In the genomic region with DNA sequence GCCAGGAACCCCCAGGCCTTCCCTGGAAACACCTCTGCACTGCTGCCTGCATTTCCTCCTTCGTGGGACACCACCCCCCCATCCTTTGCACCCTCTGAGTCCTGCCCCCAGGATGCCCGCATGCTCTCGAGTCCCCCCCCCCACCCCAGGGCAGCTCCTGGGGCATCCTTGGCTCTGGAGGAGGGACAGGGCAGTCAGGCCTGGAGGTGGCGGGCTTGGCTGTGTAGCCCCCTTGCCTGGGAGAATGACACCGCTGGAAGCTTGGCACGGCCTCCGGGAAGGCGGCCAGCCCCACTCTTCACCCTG, we compare ENCODE assay signal across 14 cellular contexts.
DNase-seq lines count a peak whose midpoint lies in the region; ATAC-seq and TF ChIP-seq lines count a peak whose summit lies in the region.
"Had no signal": no experiment of that assay in that cellular context is flagged by ENCODE, and none has a peak within 500 bp of the region (broad histone marks: within the 10 kb centered on the region; RNA-seq: fewer than 3 reads in every experiment).

No MANE protein-coding gene starts in this region.

- no peak for TF ChIP-seq CTCF in AG04450 (IDR thresholded peaks at IDR 0.05; ENCODE audit: low read depth, low read length)
- peak in 1 of 4 experiments; percentile 22 for TF ChIP-seq CTCF in gastroesophageal sphincter (IDR thresholded peaks at IDR 0.05)
- TF ChIP-seq CTCF in progenitor cell of endocrine pancreas (IDR thresholded peaks at IDR 0.05; ENCODE audit: unreplicated experiment), result no peak

- peak overlapping the region; percentile 97 for H3K27ac ChIP-seq in AG04450 (ENCODE audit: low read depth, low read length)
- peak overlapping the region in 3 of 4 donors; percentile 54 to 64 (median 56) for H3K27ac ChIP-seq in gastroesophageal sphincter

- peak overlapping the region; percentile 51 for H3K27ac Mint-ChIP-seq in progenitor cell of endocrine pancreas
- H3K27ac Mint-ChIP-seq: activated B cell treated with CpG ODN at 0.5 μM for 24 hours had no signal

- WGBS in gastroesophageal sphincter (ENCODE audit: low coverage in 1 of 2), 2 donors, result 6% methylated on average over 2 of the region's 8 CpGs; no CpG with 5 or more reads in 1 of the 2 donors

- H3K9ac ChIP-seq in NT2/D1 (ENCODE audit: insufficient read length, low read depth), result peak overlapping the region; percentile 52

- peaks cover 10% of the 10 kb centered on the region for H3K4me1 Mint-ChIP-seq in progenitor cell of endocrine pancreas (ENCODE audit: low read depth)
- H3K4me1 Mint-ChIP-seq: activated B cell treated with CpG ODN at 0.5 μM for 24 hours had no signal

- no peak for TF ChIP-seq POLR2A in gastroesophageal sphincter (IDR thresholded peaks at IDR 0.05)

- peaks cover 37% of the 10 kb centered on the region for H3K4me1 ChIP-seq in NT2/D1 (ENCODE audit: insufficient read depth, insufficient read length)
- H3K4me1 ChIP-seq in gastroesophageal sphincter, result peaks cover 0 to 29% (median 21%) of the 10 kb centered on the region in 3 donors

- no peaks in the 10 kb centered on the region for H3K9me3 Mint-ChIP-seq in progenitor cell of endocrine pancreas (ENCODE audit: low read depth)
- H3K9me3 Mint-ChIP-seq: activated B cell treated with CpG ODN at 0.5 μM for 24 hours had no signal

- POLR2A ChIA-PET in AG04450 (lab: Yijun Ruan, JAX), result interaction anchor here (1.0 to 1.8 kb wide), 7 partner anchors 9 to 159 kb away, joined by 3 to 16 read pairs (median 5); no protein-coding TSS in a partner anchor

- H3K27me3 ChIP-seq in AG04450 (ENCODE audit: control insufficient read depth, insufficient read depth, low read length) (no peaks in the 10 kb centered on the region), NT2/D1 (ENCODE audit: insufficient read depth, insufficient read length) (no peaks in the 10 kb centered on the region), gastroesophageal sphincter (no peaks in the 10 kb centered on the region)

- H3K4me3 Mint-ChIP-seq in progenitor cell of endocrine pancreas (ENCODE audit: low read depth), result no peak overlapping the region
- H3K4me3 Mint-ChIP-seq: activated B cell treated with CpG ODN at 0.5 μM for 24 hours had no signal

- CTCF ChIA-PET in AG04450 (lab: Charles Lee), result interaction anchor here (0.7 to 1.0 kb wide), 3 partner anchors 32 to 102 kb away, joined by 3 read pairs; no protein-coding TSS in a partner anchor

- H3K36me3 Mint-ChIP-seq in progenitor cell of endocrine pancreas (ENCODE audit: insufficient read depth), result no peaks in the 10 kb centered on the region

- no peaks in the 10 kb centered on the region; the same call in 1 of the 2 replicates for H3K9me3 ChIP-seq in AG04450 (ENCODE audit: control insufficient read depth, insufficient read depth, low read length)
- no peaks in the 10 kb centered on the region for H3K9me3 ChIP-seq in NT2/D1 (ENCODE audit: insufficient read depth, low read length)
- no peaks in the 10 kb centered on the region for H3K9me3 ChIP-seq in gastroesophageal sphincter
- H3K9me3 ChIP-seq: prostate gland had no signal

- H3K4me3 ChIP-seq in AG04450 (ENCODE audit: low read depth, low read length) (no peak overlapping the region), NT2/D1 (ENCODE audit: insufficient read length, low read depth) (no peak overlapping the region), gastroesophageal sphincter (no peak overlapping the region)
- H3K4me3 ChIP-seq: GM12878, prostate gland had no signal

- TF ChIP-seq EP300 in gastroesophageal sphincter (IDR thresholded peaks at IDR 0.05), result no peak

- H3K36me3 ChIP-seq in NT2/D1 (ENCODE audit: insufficient read depth, insufficient read length, low read length) (no peaks in the 10 kb centered on the region), gastroesophageal sphincter (no peaks in the 10 kb centered on the region)
- H3K36me3 ChIP-seq: prostate gland had no signal

- DNase-seq in AG04450 (ENCODE audit: low read depth, low spot score) (no peak), NT2/D1 (ENCODE audit: low read depth, low spot score) (no peak), progenitor cell of endocrine pancreas (ENCODE audit: low spot score, unreplicated experiment) (no peak), NCI-H1436 treated with DMSO at 0.1 percent for 48 hours (lab: John Stamatoyannopoulos, UW) (no peak), NCI-H526 (lab: John Stamatoyannopoulos, UW) (no peak), middle frontal gyrus (ENCODE audit: extremely low spot score, low spot score) (no peak)
- DNase-seq: activated B cell treated with CpG ODN at 0.5 μM for 24 hours; effector memory CD4-positive, alpha-beta T cell; NCI-H1048; OCI-M1 had no signal

- ATAC-seq in gastroesophageal sphincter, result no peak
- no peak for ATAC-seq in GM19395 (IDR thresholded peaks at IDR 0.05; ENCODE audit: unreplicated experiment)
- ATAC-seq: GM12878 had no signal

- H3K27me3 Mint-ChIP-seq in progenitor cell of endocrine pancreas, result peaks cover 8% of the 10 kb centered on the region
